In genomic region chr11:119615003-119615878, GRCh38 we compare ENCODE assay signal across 8 cellular contexts.
DNase-seq lines count a peak whose midpoint lies in the region; ATAC-seq lines count a peak whose summit lies in the region.

No MANE protein-coding gene starts in this region.

- no peaks in the 10 kb centered on the region for H3K36me3 Mint-ChIP-seq in T-cell
- no peaks in the 10 kb centered on the region for H3K36me3 Mint-ChIP-seq in natural killer cell treated with Interleukin-12 subunit alpha and Interleukin-12 subunit beta and Interleukin-15 and Interleukin-18, amount 100 ng/mL, for 72 hours
- H3K36me3 Mint-ChIP-seq in CD8-positive, alpha-beta memory T cell: no peaks in the 10 kb centered on the region
- peaks cover 6% of the 10 kb centered on the region for H3K36me3 Mint-ChIP-seq in effector memory CD8-positive, alpha-beta T cell (ENCODE audit: insufficient read depth)

- no peak overlapping the region for H3K4me3 Mint-ChIP-seq in T-cell
- H3K4me3 Mint-ChIP-seq in natural killer cell treated with Interleukin-12 subunit alpha and Interleukin-12 subunit beta and Interleukin-15 and Interleukin-18, amount 100 ng/mL, for 72 hours: no peak overlapping the region
- H3K4me3 Mint-ChIP-seq in CD8-positive, alpha-beta memory T cell: no peak overlapping the region
- no peak overlapping the region for H3K4me3 Mint-ChIP-seq in effector memory CD8-positive, alpha-beta T cell

- H3K4me1 Mint-ChIP-seq in T-cell: peaks cover 0 to 7% (median 4%) of the 10 kb centered on the region in 3 donors
- no peaks in the 10 kb centered on the region for H3K4me1 Mint-ChIP-seq in natural killer cell treated with Interleukin-12 subunit alpha and Interleukin-12 subunit beta and Interleukin-15 and Interleukin-18, amount 100 ng/mL, for 72 hours (ENCODE audit: low read depth in 2 of 2)
- H3K4me1 Mint-ChIP-seq in CD8-positive, alpha-beta memory T cell: no peaks in the 10 kb centered on the region
- no peaks in the 10 kb centered on the region for H3K4me1 Mint-ChIP-seq in effector memory CD8-positive, alpha-beta T cell (ENCODE audit: low read depth in 2 of 2)

- no peaks in the 10 kb centered on the region for H3K9me3 ChIP-seq in CD8-positive, alpha-beta memory T cell (ENCODE audit: low read length)

- H3K27me3 Mint-ChIP-seq in T-cell: peaks cover 6 to 17% of the 10 kb centered on the region in 2 donors
- peaks cover 14 to 16% of the 10 kb centered on the region in 2 donors for H3K27me3 Mint-ChIP-seq in natural killer cell treated with Interleukin-12 subunit alpha and Interleukin-12 subunit beta and Interleukin-15 and Interleukin-18, amount 100 ng/mL, for 72 hours
- peaks cover 2 to 6% of the 10 kb centered on the region in 2 donors for H3K27me3 Mint-ChIP-seq in CD8-positive, alpha-beta memory T cell
- H3K27me3 Mint-ChIP-seq in effector memory CD8-positive, alpha-beta T cell: peaks cover 36 to 70% of the 10 kb centered on the region in 2 donors

- peaks cover 4% of the 10 kb centered on the region for H3K27me3 ChIP-seq in CD8-positive, alpha-beta memory T cell (ENCODE audit: insufficient read depth, low read length, poor library complexity, severe bottlenecking)

- CTCF ChIA-PET in T-cell (lab: Charles Lee): interaction anchor here in 1 of 2 donors (0.6 kb wide), 1 partner anchor 15 kb away, joined by 3 read pairs; no protein-coding TSS in a partner anchor
- CTCF ChIA-PET in CD8-positive, alpha-beta memory T cell (lab: Charles Lee): interaction anchor here (1.6 kb wide), 1 partner anchor 10 kb away, joined by 3 read pairs; no protein-coding TSS in a partner anchor

- peak; percentile 72 for ATAC-seq in HG02943 (IDR thresholded peaks at IDR 0.05; ENCODE audit: low read depth, unreplicated experiment)
- ATAC-seq in T-cell (replicated peaks in 1 of 4): peak in 2 of 4 experiments; percentile 43 to 45
- no peak for ATAC-seq in natural killer cell treated with Interleukin-12 subunit alpha and Interleukin-12 subunit beta and Interleukin-15 and Interleukin-18, amount 100 ng/mL, for 72 hours
- no peak for ATAC-seq in effector memory CD8-positive, alpha-beta T cell (replicated peaks)

- DNase-seq in EL: peak; percentile 81
- DNase-seq in T-cell: no peak
- DNase-seq in iris pigment epithelial cell (ENCODE audit: low read depth): peak; percentile 87
- no peak for DNase-seq in natural killer cell treated with Interleukin-12 subunit alpha and Interleukin-12 subunit beta and Interleukin-15 and Interleukin-18, amount 100 ng/mL, for 72 hours (ENCODE audit: low spot score)
- DNase-seq in CD8-positive, alpha-beta memory T cell: no peak
- DNase-seq in D341Med (ENCODE audit: low spot score): no peak
- no peak for DNase-seq in effector memory CD8-positive, alpha-beta T cell

- no peaks in the 10 kb centered on the region for H3K4me1 ChIP-seq in CD8-positive, alpha-beta memory T cell (ENCODE audit: insufficient read depth, low read length)

- H3K27ac Mint-ChIP-seq in T-cell: peak overlapping the region; percentile 46 to 48
- H3K27ac Mint-ChIP-seq in natural killer cell treated with Interleukin-12 subunit alpha and Interleukin-12 subunit beta and Interleukin-15 and Interleukin-18, amount 100 ng/mL, for 72 hours: no peak overlapping the region
- no peak overlapping the region for H3K27ac Mint-ChIP-seq in CD8-positive, alpha-beta memory T cell
- peak overlapping the region in 1 of 2 donors; percentile 50 for H3K27ac Mint-ChIP-seq in effector memory CD8-positive, alpha-beta T cell

- no peaks in the 10 kb centered on the region for H3K36me3 ChIP-seq in CD8-positive, alpha-beta memory T cell (ENCODE audit: insufficient read depth, low read length)

- no peak overlapping the region for H3K27ac ChIP-seq in CD8-positive, alpha-beta memory T cell (ENCODE audit: low read depth, low read length)

- no peaks in the 10 kb centered on the region for H3K9me3 Mint-ChIP-seq in T-cell
- H3K9me3 Mint-ChIP-seq in natural killer cell treated with Interleukin-12 subunit alpha and Interleukin-12 subunit beta and Interleukin-15 and Interleukin-18, amount 100 ng/mL, for 72 hours: no peaks in the 10 kb centered on the region
- no peaks in the 10 kb centered on the region for H3K9me3 Mint-ChIP-seq in CD8-positive, alpha-beta memory T cell
- H3K9me3 Mint-ChIP-seq in effector memory CD8-positive, alpha-beta T cell: no peaks in the 10 kb centered on the region

- H3K4me3 ChIP-seq in CD8-positive, alpha-beta memory T cell (ENCODE audit: low read length): no peak overlapping the region

- POLR2A ChIA-PET in T-cell (lab: Charles Lee): no interaction called here
- POLR2A ChIA-PET in CD8-positive, alpha-beta memory T cell (lab: Charles Lee): no interaction called here

Comparison
In these comparisons a context has a peak if more than half of its experiments do, and no peak if none do; other contexts are left out.
1. DNase-seq: peak in EL (single experiment) and iris pigment epithelial cell (single experiment); none in T-cell (0 of 34), natural killer cell treated with Interleukin-12 subunit alpha and Interleukin-12 subunit beta and Interleukin-15 and Interleukin-18, amount 100 ng/mL, for 72 hours (single experiment), CD8-positive, alpha-beta memory T cell (0 of 5), D341Med (single experiment) and effector memory CD8-positive, alpha-beta T cell (0 of 3).
2. H3K27ac Mint-ChIP-seq: peak in T-cell (2 of 2); none in natural killer cell treated with Interleukin-12 subunit alpha and Interleukin-12 subunit beta and Interleukin-15 and Interleukin-18, amount 100 ng/mL, for 72 hours (0 of 2) and CD8-positive, alpha-beta memory T cell (0 of 8).